ENCODE assay signal across 8 cellular contexts in genomic region chr5:118791986-118792734, GRCh38.
DNase-seq lines count a peak whose midpoint lies in the region; ATAC-seq and TF ChIP-seq lines count a peak whose summit lies in the region.

No MANE protein-coding gene starts in this region.

- no peaks in the 10 kb centered on the region for H3K27me3 ChIP-seq in brain microvascular endothelial cell (replicated peaks)

- ATAC-seq in GM21447 (IDR thresholded peaks at IDR 0.05; ENCODE audit: unreplicated experiment) (peak; percentile 98), HG03575 (IDR thresholded peaks at IDR 0.05; ENCODE audit: extremely low read depth, insufficient number of reproducible peaks, low FRiP score, unreplicated experiment) (peak; percentile 93)

- H3K4me3 Mint-ChIP-seq in activated CD4-positive, alpha-beta T cell treated with anti-CD3 and anti-CD28 coated beads, Interleukin-2, amount 10 ng/mL, durations not matched to agents 7 days and 5 days: no peak overlapping the region

- CTCF ChIA-PET in activated CD4-positive, alpha-beta T cell treated with anti-CD3 and anti-CD28 coated beads, Interleukin-2, amount 10 ng/mL, durations not matched to agents 7 days and 5 days (lab: Charles Lee): interaction anchor here (0.9 to 1.6 kb wide), 2 partner anchors 17 to 175 kb away, joined by 3 read pairs; no protein-coding TSS in a partner anchor

- peak; percentile 86 for TF ChIP-seq CTCF in brain microvascular endothelial cell (IDR thresholded peaks at IDR 0.05; ENCODE audit: low read depth, low read length, missing control alignments)

- DNase-seq in activated CD4-positive, alpha-beta T cell treated with anti-CD3 and anti-CD28 coated beads, Interleukin-2, amount 10 ng/mL, durations not matched to agents 7 days and 5 days: peak; percentile 28
- DNase-seq in activated CD4-positive, alpha-beta T cell treated with anti-CD3 and anti-CD28 coated beads, Interleukin-2, amount 50 U/mL, for 4 hours: no peak
- DNase-seq in NOMO-1 treated with DMSO at 0.1 percent for 48 hours (lab: John Stamatoyannopoulos, UW; ENCODE audit: unreplicated experiment): peak; percentile 72
- DNase-seq in brain microvascular endothelial cell: peak; percentile 79
- peak; percentile 62 for DNase-seq in iPS-NIHi7 (ENCODE audit: extremely low spot score)
- DNase-seq in smooth muscle cell of the brain vasculature (ENCODE audit: low read depth, low spot score): peak; percentile 47

- H3K36me3 ChIP-seq in brain microvascular endothelial cell (replicated peaks): no peaks in the 10 kb centered on the region

- peaks cover 5% of the 10 kb centered on the region for H3K27me3 Mint-ChIP-seq in activated CD4-positive, alpha-beta T cell treated with anti-CD3 and anti-CD28 coated beads, Interleukin-2, amount 10 ng/mL, durations not matched to agents 7 days and 5 days

- POLR2A ChIA-PET in activated CD4-positive, alpha-beta T cell treated with anti-CD3 and anti-CD28 coated beads, Interleukin-2, amount 10 ng/mL, durations not matched to agents 7 days and 5 days (lab: Charles Lee): no interaction called here

- H3K36me3 Mint-ChIP-seq in activated CD4-positive, alpha-beta T cell treated with anti-CD3 and anti-CD28 coated beads, Interleukin-2, amount 10 ng/mL, durations not matched to agents 7 days and 5 days (ENCODE audit: low read depth): no peaks in the 10 kb centered on the region

- H3K27ac Mint-ChIP-seq in activated CD4-positive, alpha-beta T cell treated with anti-CD3 and anti-CD28 coated beads, Interleukin-2, amount 10 ng/mL, durations not matched to agents 7 days and 5 days: no peak overlapping the region

- no peaks in the 10 kb centered on the region for H3K4me1 Mint-ChIP-seq in activated CD4-positive, alpha-beta T cell treated with anti-CD3 and anti-CD28 coated beads, Interleukin-2, amount 10 ng/mL, durations not matched to agents 7 days and 5 days

- no peak overlapping the region for H3K27ac ChIP-seq in brain microvascular endothelial cell

- in situ Hi-C loops in brain microvascular endothelial cell (cut with HindIII; ENCODE audit: low pct_ligation_motif_present, low sequenced_read_pairs): no loop called here

- no peaks in the 10 kb centered on the region for H3K9me3 Mint-ChIP-seq in activated CD4-positive, alpha-beta T cell treated with anti-CD3 and anti-CD28 coated beads, Interleukin-2, amount 10 ng/mL, durations not matched to agents 7 days and 5 days

- H3K4me3 ChIP-seq in brain microvascular endothelial cell (ENCODE audit: low read depth, low read length): no peak overlapping the region

Comparison
In these comparisons a context has a peak if more than half of its experiments do, and no peak if none do; other contexts are left out.
1. DNase-seq: peak in activated CD4-positive, alpha-beta T cell treated with anti-CD3 and anti-CD28 coated beads, Interleukin-2, amount 10 ng/mL, durations not matched to agents 7 days and 5 days (single experiment), NOMO-1 treated with DMSO at 0.1 percent for 48 hours (single experiment), brain microvascular endothelial cell (single experiment), iPS-NIHi7 (single experiment) and smooth muscle cell of the brain vasculature (single experiment); none in activated CD4-positive, alpha-beta T cell treated with anti-CD3 and anti-CD28 coated beads, Interleukin-2, amount 50 U/mL, for 4 hours (0 of 2).